Comparison of ENCODE assay signal across 20 cellular contexts in the genomic region with DNA sequence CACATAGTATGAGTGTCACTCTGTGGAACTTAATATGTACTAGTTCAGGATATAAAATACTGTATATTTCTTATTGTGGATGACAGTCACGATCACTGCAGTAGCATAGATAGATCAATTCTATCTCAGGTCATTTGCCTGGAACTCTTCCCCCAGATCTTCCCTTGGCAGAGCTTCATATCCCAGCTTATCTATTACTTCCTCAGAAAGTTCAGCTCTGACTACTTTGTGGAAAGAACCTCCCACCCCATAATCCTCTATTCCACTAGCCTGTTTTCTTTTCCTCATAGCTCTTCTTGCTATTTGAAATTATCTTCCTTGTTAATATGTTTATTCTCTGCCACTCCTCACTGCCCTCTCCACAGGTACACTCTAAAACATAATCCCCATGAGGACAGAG. TPM values are rescaled to one million over a fixed set of nuclear protein-coding genes. Genes with fewer than 3 reads are reported as not detected.
DNase-seq lines count a peak whose midpoint lies in the region; ATAC-seq and TF ChIP-seq lines count a peak whose summit lies in the region.
"Had no signal": no experiment of that assay in that cellular context is flagged by ENCODE, and none has a peak within 500 bp of the region (broad histone marks: within the 10 kb centered on the region; RNA-seq: fewer than 3 reads in every experiment).

No MANE protein-coding gene starts in this region.

- H3K4me3 ChIP-seq in CD8-positive, alpha-beta memory T cell (ENCODE audit: low read length): no peak overlapping the region
- no peak overlapping the region for H3K4me3 ChIP-seq in Loucy (ENCODE audit: low read length, poor library complexity, severe bottlenecking)
- no peak overlapping the region for H3K4me3 ChIP-seq in right lobe of liver
- no peak overlapping the region for H3K4me3 ChIP-seq in BE2C (ENCODE audit: low read depth, low read length)
- H3K4me3 ChIP-seq: GM23248, SK-N-MC had no signal

- H3K9me2 ChIP-seq in Loucy (replicated peaks; ENCODE audit: low read depth, low read length): no peaks in the 10 kb centered on the region

- no peak overlapping the region for H3K4me3 Mint-ChIP-seq in CD8-positive, alpha-beta memory T cell
- peak overlapping the region; percentile 16 for H3K4me3 Mint-ChIP-seq in activated T-helper 17 cell treated with anti-CD3 and anti-CD28 coated beads, Interleukin-2, amount 50 U/mL, for 72 hours
- H3K4me3 Mint-ChIP-seq: B cell; CD4-positive, CD25-positive, alpha-beta regulatory T cell had no signal

- H3K27ac Mint-ChIP-seq in CD8-positive, alpha-beta memory T cell: no peak overlapping the region
- no peak overlapping the region for H3K27ac Mint-ChIP-seq in activated T-helper 17 cell treated with anti-CD3 and anti-CD28 coated beads, Interleukin-2, amount 50 U/mL, for 72 hours
- H3K27ac Mint-ChIP-seq: B cell; CD4-positive, CD25-positive, alpha-beta regulatory T cell had no signal

- H3K4me2 ChIP-seq in Loucy (ENCODE audit: low read depth, low read length, poor library complexity, severe bottlenecking): peak overlapping the region; percentile 13

- H3K36me3 ChIP-seq in CD8-positive, alpha-beta memory T cell (ENCODE audit: insufficient read depth, low read length): no peaks in the 10 kb centered on the region
- H3K36me3 ChIP-seq in Loucy (ENCODE audit: insufficient read depth, low read length): no peaks in the 10 kb centered on the region
- no peaks in the 10 kb centered on the region for H3K36me3 ChIP-seq in right lobe of liver
- H3K36me3 ChIP-seq in BE2C: no peaks in the 10 kb centered on the region

- peak overlapping the region; percentile 10 for H3K27ac ChIP-seq in CD8-positive, alpha-beta memory T cell (ENCODE audit: low read depth, low read length)
- H3K27ac ChIP-seq in right lobe of liver: no peak overlapping the region
- H3K27ac ChIP-seq: GM23248, SK-N-MC had no signal

- TF ChIP-seq CTCF in Loucy (conservative IDR thresholded peaks at IDR 0.05; ENCODE audit: low read length) (no peak), right lobe of liver (IDR thresholded peaks at IDR 0.05) (no peak), BE2C (IDR thresholded peaks at IDR 0.05; ENCODE audit: low read depth, low read length) (no peak)

- 0 out of 2 replicates have a peak, but pooled peaks cover 3% of the 10 kb centered on the region for H3F3A ChIP-seq in Loucy (ENCODE audit: low read depth)

- POLR2A ChIA-PET in CD8-positive, alpha-beta memory T cell (lab: Charles Lee): no interaction called here

- CTCF ChIA-PET in CD8-positive, alpha-beta memory T cell (lab: Charles Lee): no interaction called here

- peaks cover 0 to 5% (median 0%) of the 10 kb centered on the region in 5 donors for H3K9me3 Mint-ChIP-seq in CD8-positive, alpha-beta memory T cell
- H3K9me3 Mint-ChIP-seq in activated T-helper 17 cell treated with anti-CD3 and anti-CD28 coated beads, Interleukin-2, amount 50 U/mL, for 72 hours: peaks cover 5% of the 10 kb centered on the region

- intact Hi-C loops in right lobe of liver (cut with DNase I): no loop called here

- H3K27me3 Mint-ChIP-seq in CD8-positive, alpha-beta memory T cell: no peaks in the 10 kb centered on the region
- no peaks in the 10 kb centered on the region for H3K27me3 Mint-ChIP-seq in activated T-helper 17 cell treated with anti-CD3 and anti-CD28 coated beads, Interleukin-2, amount 50 U/mL, for 72 hours
- H3K27me3 Mint-ChIP-seq: B cell; CD4-positive, CD25-positive, alpha-beta regulatory T cell had no signal

- H3K9me3 ChIP-seq in CD8-positive, alpha-beta memory T cell (ENCODE audit: low read length): no peaks in the 10 kb centered on the region
- H3K9me3 ChIP-seq in Loucy (ENCODE audit: insufficient read depth, low read depth, low read length): no peaks in the 10 kb centered on the region
- H3K9me3 ChIP-seq in right lobe of liver: no peaks in the 10 kb centered on the region
- H3K9me3 ChIP-seq in BE2C: no peaks in the 10 kb centered on the region

- no peaks in the 10 kb centered on the region for H3K4me1 ChIP-seq in CD8-positive, alpha-beta memory T cell (ENCODE audit: insufficient read depth, low read length)
- H3K4me1 ChIP-seq in Loucy (ENCODE audit: insufficient read depth, low read length, poor library complexity, severe bottlenecking): peaks cover 29% of the 10 kb centered on the region
- H3K4me1 ChIP-seq in right lobe of liver: peaks cover 0 to 11% (median 0%) of the 10 kb centered on the region in 4 donors
- no peaks in the 10 kb centered on the region for H3K4me1 ChIP-seq in BE2C

- H3K36me3 Mint-ChIP-seq in CD8-positive, alpha-beta memory T cell: peaks cover 0 to 12% (median 4%) of the 10 kb centered on the region in 3 donors
- peaks cover 24% of the 10 kb centered on the region for H3K36me3 Mint-ChIP-seq in activated T-helper 17 cell treated with anti-CD3 and anti-CD28 coated beads, Interleukin-2, amount 50 U/mL, for 72 hours (ENCODE audit: low read depth)

- no peak for ATAC-seq in activated T-helper 17 cell treated with anti-CD3 and anti-CD28 coated beads, Interleukin-2, amount 50 U/mL, for 72 hours (replicated peaks)
- ATAC-seq in right lobe of liver: peak; percentile 81 to 97 (median 90)
- ATAC-seq in esophagus mucosa: no peak

- no peak for DNase-seq in CD8-positive, alpha-beta memory T cell
- no peak for DNase-seq in right lobe of liver
- DNase-seq in kidney tubule cell (ENCODE audit: low spot score): no peak
- DNase-seq in BE2C: no peak
- DNase-seq: CD4-positive, CD25-positive, alpha-beta regulatory T cell; GM23248; H7; KG1; MM.1S; NCI-H1417; NCI-H1694; NCI-H2029 treated with DMSO at 0.1 percent for 48 hours; NCI-H446 treated with DMSO at 0.1 percent for 48 hours; NCI-H526 treated with DMSO at 0.1 percent for 48 hours; SIG-M5 had no signal

- no peaks in the 10 kb centered on the region for H3K27me3 ChIP-seq in CD8-positive, alpha-beta memory T cell (ENCODE audit: insufficient read depth, low read length, poor library complexity, severe bottlenecking)
- H3K27me3 ChIP-seq in Loucy (ENCODE audit: insufficient read depth, low read length, poor library complexity, severe bottlenecking) (no peaks in the 10 kb centered on the region), right lobe of liver (no peaks in the 10 kb centered on the region), BE2C (peaks cover 30% of the 10 kb centered on the region)

- H3K4me1 Mint-ChIP-seq in CD8-positive, alpha-beta memory T cell: peaks cover 7 to 30% (median 12%) of the 10 kb centered on the region in 3 donors
- peaks cover 43% of the 10 kb centered on the region for H3K4me1 Mint-ChIP-seq in activated T-helper 17 cell treated with anti-CD3 and anti-CD28 coated beads, Interleukin-2, amount 50 U/mL, for 72 hours

- H2AFZ ChIP-seq in Loucy (ENCODE audit: low read length): 0 out of 2 replicates have a peak overlapping the region, but pooled peaks have one; percentile 9
- H2AFZ ChIP-seq: GM23248 had no signal

- peaks cover 6% of the 10 kb centered on the region; the same call in 1 of the 2 replicates for H3K79me2 ChIP-seq in Loucy (ENCODE audit: insufficient read depth, low read length)

- no peaks in the 10 kb centered on the region for H4K20me1 ChIP-seq in Loucy (ENCODE audit: insufficient read depth, low read length, poor library complexity, severe bottlenecking)

- TF ChIP-seq POLR2A in right lobe of liver (IDR thresholded peaks at IDR 0.05): no peak

- H3K9ac ChIP-seq in Loucy (ENCODE audit: low read depth, low read length, poor library complexity, severe bottlenecking): no peak overlapping the region
- H3K9ac ChIP-seq: GM23248 had no signal

- 23% methylated on average over 1 of the region's 1 CpG for WGBS in right lobe of liver (ENCODE audit: insufficient coverage, low coverage, low lambda C conversion rate, missing lambda C conversion rate)

RNA-seq across cellular contexts. Expression of gene FAM241A, which starts 10.9 kb away (rescaled TPM):
- total RNA-seq in CD8-positive, alpha-beta memory T cell: 1 to 10 TPM; 7.4 to 7.8 TPM
- polyA plus RNA-seq in CD8-positive, alpha-beta memory T cell: 1.4 TPM
- 1 to 10 TPM; 3.0 to 3.8 TPM for total RNA-seq in activated T-helper 17 cell treated with anti-CD3 and anti-CD28 coated beads, Interleukin-2, amount 50 U/mL, for 72 hours
- 1 to 10 TPM in 5 of 6 experiments, under 1 TPM in 1; 0.99 to 3.5 (median 2.1) TPM for total RNA-seq in right lobe of liver
- total RNA-seq in esophagus mucosa: 2.7 TPM
- polyA plus RNA-seq in BE2C (2012; ENCODE audit: insufficient read depth, insufficient read length, low read depth): 0.08 TPM

Comparison
In these comparisons a context has a peak if more than half of its experiments do, and no peak if none do; other contexts are left out.
1. ATAC-seq: peak in right lobe of liver (4 of 4); none in activated T-helper 17 cell treated with anti-CD3 and anti-CD28 coated beads, Interleukin-2, amount 50 U/mL, for 72 hours (single experiment) and esophagus mucosa (single experiment).